1 cellular context compared by ENCODE assay signal in the genomic region with DNA sequence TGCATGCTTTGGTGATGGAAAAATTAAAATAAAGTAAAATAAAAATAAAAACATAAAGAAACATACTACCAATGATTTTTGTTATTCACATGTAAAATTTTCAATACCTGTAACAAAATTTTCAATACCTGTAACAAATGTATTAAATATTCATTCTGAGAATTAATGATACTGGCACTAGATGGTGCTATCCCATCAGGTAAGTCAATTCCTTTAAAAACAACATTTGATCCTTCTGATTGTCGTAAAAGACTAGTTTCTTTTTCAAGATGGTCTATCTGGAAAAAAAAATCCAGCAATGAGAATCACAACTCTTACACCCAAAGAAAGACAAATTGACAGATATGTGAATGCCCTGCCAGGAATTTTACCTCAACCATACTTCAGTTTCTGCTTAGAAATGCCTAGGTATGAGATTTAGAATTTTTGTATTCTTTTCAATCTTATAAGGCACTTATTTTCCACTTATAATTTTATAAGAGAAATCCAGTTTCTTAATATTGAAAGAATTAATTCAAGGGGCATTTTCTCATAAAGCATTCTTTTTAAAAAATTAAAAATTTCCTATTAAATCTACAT.
TF ChIP-seq lines count a peak whose summit lies in the region.

No MANE protein-coding gene starts in this region.

TF ChIP-seq in H1, 55 proteins besides CTCF, POLR2A, EP300 and RAD21:
- TF ChIP-seq EGR1 (IDR thresholded peaks at IDR 0.05; ENCODE audit: borderline replicate concordance, low read depth, low read length) (no peak), CHD7 (IDR thresholded peaks at IDR 0.05; ENCODE audit: insufficient replicate concordance, low read length) (no peak), CHD2 (IDR thresholded peaks at IDR 0.05; ENCODE audit: low read length) (no peak), HDAC2 (IDR thresholded peaks at IDR 0.05; ENCODE audit: borderline replicate concordance in 1 of 2, low read depth in 2 of 2, low read length in 2 of 2) (no peak), SP2 (IDR thresholded peaks at IDR 0.05; ENCODE audit: low read length) (no peak), KDM5A (IDR thresholded peaks at IDR 0.05; ENCODE audit: low read length) (no peak), JUND (IDR thresholded peaks at IDR 0.05; ENCODE audit: low read length) (no peak), SRF (IDR thresholded peaks at IDR 0.05; ENCODE audit: low read depth, low read length) (no peak), SAP30 (IDR thresholded peaks at IDR 0.05; ENCODE audit: insufficient read depth, insufficient replicate concordance, low read length) (no peak), RFX5 (IDR thresholded peaks at IDR 0.05; ENCODE audit: borderline replicate concordance, low read depth, low read length) (no peak), CBX8 (IDR thresholded peaks at IDR 0.05; ENCODE audit: borderline replicate concordance, low read depth, low read length) (no peak), CTBP2 (IDR thresholded peaks at IDR 0.05; ENCODE audit: borderline replicate concordance, insufficient read depth, insufficient read length, low read length) (no peak), RXRA (IDR thresholded peaks at IDR 0.05; ENCODE audit: insufficient read depth, low read depth, low read length) (no peak), PHF8 (conservative IDR thresholded peaks at IDR 0.05; ENCODE audit: low read depth, low read length) (no peak), RBBP5 (IDR thresholded peaks at IDR 0.05; ENCODE audit: borderline replicate concordance, low read depth, low read length) (no peak), TCF12 (IDR thresholded peaks at IDR 0.05; ENCODE audit: low read depth, low read length) (no peak)
